Comparison of ENCODE assay signal across 2 cellular contexts in the genomic region with DNA sequence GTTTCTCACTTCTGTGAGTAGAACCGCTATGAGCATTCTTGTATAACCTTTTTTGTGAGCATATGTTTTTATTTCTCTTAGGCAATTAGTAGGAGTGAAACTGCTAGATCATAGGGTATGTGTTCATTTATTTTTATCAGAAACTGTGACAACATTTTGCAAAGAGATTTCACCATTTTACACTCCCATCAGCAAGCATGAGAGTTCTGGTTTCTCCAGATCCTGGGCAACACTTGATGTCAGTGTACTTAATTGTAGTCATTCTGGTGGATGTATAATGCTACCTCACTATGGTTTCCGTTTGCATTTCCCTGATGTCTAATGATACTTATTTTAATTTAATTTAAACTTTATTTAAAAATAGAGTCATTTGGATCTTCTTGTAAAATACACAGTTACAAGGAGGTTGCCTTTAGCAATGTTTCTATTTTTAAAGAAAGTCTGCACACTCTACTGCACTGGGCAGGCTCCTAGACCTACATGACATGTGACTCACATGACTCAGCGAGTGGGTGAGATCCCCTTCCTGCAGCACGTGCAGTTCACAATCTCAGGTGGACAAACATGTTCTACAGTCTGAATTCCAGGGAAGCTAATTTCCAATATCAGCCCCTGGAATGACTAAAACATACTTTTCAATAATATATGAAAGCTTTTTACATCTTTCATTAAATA.
TF ChIP-seq lines count a peak whose summit lies in the region.

No MANE protein-coding gene starts in this region.

TF ChIP-seq in HepG2, 621 proteins besides CTCF, POLR2A, EP300 and RAD21 (continued from another document):
- TF ChIP-seq, protein P1, sequence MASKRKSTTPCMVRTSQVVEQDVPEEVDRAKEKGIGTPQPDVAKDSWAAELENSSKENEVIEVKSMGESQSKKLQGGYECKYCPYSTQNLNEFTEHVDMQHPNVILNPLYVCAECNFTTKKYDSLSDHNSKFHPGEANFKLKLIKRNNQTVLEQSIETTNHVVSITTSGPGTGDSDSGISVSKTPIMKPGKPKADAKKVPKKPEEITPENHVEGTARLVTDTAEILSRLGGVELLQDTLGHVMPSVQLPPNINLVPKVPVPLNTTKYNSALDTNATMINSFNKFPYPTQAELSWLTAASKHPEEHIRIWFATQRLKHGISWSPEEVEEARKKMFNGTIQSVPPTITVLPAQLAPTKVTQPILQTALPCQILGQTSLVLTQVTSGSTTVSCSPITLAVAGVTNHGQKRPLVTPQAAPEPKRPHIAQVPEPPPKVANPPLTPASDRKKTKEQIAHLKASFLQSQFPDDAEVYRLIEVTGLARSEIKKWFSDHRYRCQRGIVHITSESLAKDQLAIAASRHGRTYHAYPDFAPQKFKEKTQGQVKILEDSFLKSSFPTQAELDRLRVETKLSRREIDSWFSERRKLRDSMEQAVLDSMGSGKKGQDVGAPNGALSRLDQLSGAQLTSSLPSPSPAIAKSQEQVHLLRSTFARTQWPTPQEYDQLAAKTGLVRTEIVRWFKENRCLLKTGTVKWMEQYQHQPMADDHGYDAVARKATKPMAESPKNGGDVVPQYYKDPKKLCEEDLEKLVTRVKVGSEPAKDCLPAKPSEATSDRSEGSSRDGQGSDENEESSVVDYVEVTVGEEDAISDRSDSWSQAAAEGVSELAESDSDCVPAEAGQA (IDR thresholded peaks at IDR 0.05; ENCODE audit: low read depth): no peak
- TF ChIP-seq, protein P1 (CRISPR knock-in tag; IDR thresholded peaks at IDR 0.05; ENCODE audit: borderline replicate concordance): no peak
- TF ChIP-seq ZNF253 (CRISPR knock-in tag; IDR thresholded peaks at IDR 0.05; ENCODE audit: borderline replicate concordance): no peak
TF ChIP-seq in HepG2: peak in this region for 2.

TF ChIP-seq in WTC11, 78 proteins besides CTCF, POLR2A, EP300 and RAD21 (continued from another document):
- TF ChIP-seq, protein P2, sequence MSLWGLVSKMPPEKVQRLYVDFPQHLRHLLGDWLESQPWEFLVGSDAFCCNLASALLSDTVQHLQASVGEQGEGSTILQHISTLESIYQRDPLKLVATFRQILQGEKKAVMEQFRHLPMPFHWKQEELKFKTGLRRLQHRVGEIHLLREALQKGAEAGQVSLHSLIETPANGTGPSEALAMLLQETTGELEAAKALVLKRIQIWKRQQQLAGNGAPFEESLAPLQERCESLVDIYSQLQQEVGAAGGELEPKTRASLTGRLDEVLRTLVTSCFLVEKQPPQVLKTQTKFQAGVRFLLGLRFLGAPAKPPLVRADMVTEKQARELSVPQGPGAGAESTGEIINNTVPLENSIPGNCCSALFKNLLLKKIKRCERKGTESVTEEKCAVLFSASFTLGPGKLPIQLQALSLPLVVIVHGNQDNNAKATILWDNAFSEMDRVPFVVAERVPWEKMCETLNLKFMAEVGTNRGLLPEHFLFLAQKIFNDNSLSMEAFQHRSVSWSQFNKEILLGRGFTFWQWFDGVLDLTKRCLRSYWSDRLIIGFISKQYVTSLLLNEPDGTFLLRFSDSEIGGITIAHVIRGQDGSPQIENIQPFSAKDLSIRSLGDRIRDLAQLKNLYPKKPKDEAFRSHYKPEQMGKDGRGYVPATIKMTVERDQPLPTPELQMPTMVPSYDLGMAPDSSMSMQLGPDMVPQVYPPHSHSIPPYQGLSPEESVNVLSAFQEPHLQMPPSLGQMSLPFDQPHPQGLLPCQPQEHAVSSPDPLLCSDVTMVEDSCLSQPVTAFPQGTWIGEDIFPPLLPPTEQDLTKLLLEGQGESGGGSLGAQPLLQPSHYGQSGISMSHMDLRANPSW (CRISPR knock-in tag; conservative IDR thresholded peaks at IDR 0.05; ENCODE audit: low read depth): no peak
- TF ChIP-seq ETV6 (CRISPR knock-in tag; IDR thresholded peaks at IDR 0.05) (no peak), TCF7 (CRISPR knock-in tag; IDR thresholded peaks at IDR 0.05; ENCODE audit: low read depth) (no peak), ELF4 (CRISPR knock-in tag; IDR thresholded peaks at IDR 0.05; ENCODE audit: low read depth) (no peak), EMX1 (CRISPR knock-in tag; IDR thresholded peaks at IDR 0.05) (no peak), RORB (CRISPR knock-in tag; IDR thresholded peaks at IDR 0.05) (no peak), RELA (CRISPR knock-in tag; IDR thresholded peaks at IDR 0.05; ENCODE audit: borderline replicate concordance) (no peak), GTF2I (CRISPR knock-in tag; conservative IDR thresholded peaks at IDR 0.05) (no peak), CREB1 (CRISPR knock-in tag; IDR thresholded peaks at IDR 0.05) (no peak), MXD4 (CRISPR knock-in tag; IDR thresholded peaks at IDR 0.05; ENCODE audit: borderline replicate concordance) (no peak)
- TF ChIP-seq, protein P3, sequence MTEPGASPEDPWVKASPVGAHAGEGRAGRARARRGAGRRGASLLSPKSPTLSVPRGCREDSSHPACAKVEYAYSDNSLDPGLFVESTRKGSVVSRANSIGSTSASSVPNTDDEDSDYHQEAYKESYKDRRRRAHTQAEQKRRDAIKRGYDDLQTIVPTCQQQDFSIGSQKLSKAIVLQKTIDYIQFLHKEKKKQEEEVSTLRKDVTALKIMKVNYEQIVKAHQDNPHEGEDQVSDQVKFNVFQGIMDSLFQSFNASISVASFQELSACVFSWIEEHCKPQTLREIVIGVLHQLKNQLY (CRISPR knock-in tag; IDR thresholded peaks at IDR 0.05): no peak
- TF ChIP-seq, protein P4, sequence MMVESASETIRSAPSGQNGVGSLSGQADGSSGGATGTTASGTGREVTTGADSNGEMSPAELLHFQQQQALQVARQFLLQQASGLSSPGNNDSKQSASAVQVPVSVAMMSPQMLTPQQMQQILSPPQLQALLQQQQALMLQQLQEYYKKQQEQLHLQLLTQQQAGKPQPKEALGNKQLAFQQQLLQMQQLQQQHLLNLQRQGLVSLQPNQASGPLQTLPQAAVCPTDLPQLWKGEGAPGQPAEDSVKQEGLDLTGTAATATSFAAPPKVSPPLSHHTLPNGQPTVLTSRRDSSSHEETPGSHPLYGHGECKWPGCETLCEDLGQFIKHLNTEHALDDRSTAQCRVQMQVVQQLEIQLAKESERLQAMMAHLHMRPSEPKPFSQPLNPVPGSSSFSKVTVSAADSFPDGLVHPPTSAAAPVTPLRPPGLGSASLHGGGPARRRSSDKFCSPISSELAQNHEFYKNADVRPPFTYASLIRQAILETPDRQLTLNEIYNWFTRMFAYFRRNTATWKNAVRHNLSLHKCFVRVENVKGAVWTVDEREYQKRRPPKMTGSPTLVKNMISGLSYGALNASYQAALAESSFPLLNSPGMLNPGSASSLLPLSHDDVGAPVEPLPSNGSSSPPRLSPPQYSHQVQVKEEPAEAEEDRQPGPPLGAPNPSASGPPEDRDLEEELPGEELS (CRISPR knock-in tag; IDR thresholded peaks at IDR 0.05): no peak
- TF ChIP-seq, protein P5, sequence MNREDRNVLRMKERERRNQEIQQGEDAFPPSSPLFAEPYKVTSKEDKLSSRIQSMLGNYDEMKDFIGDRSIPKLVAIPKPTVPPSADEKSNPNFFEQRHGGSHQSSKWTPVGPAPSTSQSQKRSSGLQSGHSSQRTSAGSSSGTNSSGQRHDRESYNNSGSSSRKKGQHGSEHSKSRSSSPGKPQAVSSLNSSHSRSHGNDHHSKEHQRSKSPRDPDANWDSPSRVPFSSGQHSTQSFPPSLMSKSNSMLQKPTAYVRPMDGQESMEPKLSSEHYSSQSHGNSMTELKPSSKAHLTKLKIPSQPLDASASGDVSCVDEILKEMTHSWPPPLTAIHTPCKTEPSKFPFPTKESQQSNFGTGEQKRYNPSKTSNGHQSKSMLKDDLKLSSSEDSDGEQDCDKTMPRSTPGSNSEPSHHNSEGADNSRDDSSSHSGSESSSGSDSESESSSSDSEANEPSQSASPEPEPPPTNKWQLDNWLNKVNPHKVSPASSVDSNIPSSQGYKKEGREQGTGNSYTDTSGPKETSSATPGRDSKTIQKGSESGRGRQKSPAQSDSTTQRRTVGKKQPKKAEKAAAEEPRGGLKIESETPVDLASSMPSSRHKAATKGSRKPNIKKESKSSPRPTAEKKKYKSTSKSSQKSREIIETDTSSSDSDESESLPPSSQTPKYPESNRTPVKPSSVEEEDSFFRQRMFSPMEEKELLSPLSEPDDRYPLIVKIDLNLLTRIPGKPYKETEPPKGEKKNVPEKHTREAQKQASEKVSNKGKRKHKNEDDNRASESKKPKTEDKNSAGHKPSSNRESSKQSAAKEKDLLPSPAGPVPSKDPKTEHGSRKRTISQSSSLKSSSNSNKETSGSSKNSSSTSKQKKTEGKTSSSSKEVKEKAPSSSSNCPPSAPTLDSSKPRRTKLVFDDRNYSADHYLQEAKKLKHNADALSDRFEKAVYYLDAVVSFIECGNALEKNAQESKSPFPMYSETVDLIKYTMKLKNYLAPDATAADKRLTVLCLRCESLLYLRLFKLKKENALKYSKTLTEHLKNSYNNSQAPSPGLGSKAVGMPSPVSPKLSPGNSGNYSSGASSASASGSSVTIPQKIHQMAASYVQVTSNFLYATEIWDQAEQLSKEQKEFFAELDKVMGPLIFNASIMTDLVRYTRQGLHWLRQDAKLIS (CRISPR knock-in tag; IDR thresholded peaks at IDR 0.05; ENCODE audit: borderline replicate concordance): no peak
- TF ChIP-seq, protein P6, sequence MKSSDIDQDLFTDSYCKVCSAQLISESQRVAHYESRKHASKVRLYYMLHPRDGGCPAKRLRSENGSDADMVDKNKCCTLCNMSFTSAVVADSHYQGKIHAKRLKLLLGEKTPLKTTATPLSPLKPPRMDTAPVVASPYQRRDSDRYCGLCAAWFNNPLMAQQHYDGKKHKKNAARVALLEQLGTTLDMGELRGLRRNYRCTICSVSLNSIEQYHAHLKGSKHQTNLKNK (CRISPR knock-in tag; IDR thresholded peaks at IDR 0.05): no peak
TF ChIP-seq in WTC11: peak in this region for 0.
